Comparison of ENCODE assay signal across 1 cellular context in the genomic region with DNA sequence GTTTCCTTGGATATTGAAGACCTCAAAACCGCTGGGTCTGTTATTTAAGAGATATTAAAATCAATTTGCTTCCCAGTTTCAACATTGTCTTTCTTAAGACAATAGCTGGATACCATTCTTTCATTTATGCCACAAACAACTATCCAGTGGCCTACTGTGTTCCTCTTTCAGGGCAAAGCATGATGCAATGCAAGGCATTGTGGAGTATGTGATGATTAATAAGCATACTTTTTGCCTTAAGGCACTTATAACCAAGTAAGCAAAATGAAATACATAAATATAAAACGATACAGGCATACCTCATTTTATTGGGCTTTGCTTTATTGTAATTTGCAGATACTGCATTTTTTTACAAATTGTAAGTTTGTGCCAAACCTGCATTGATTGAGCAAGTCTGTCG.
TF ChIP-seq lines count a peak whose summit lies in the region.

No MANE protein-coding gene starts in this region.

TF ChIP-seq in A549, 52 proteins besides CTCF, POLR2A, EP300 and RAD21:
- TF ChIP-seq CEBPB (IDR thresholded peaks at IDR 0.05): no peak
- no peak for TF ChIP-seq KDM5A (IDR thresholded peaks at IDR 0.05)
- TF ChIP-seq RCOR1 (IDR thresholded peaks at IDR 0.05; ENCODE audit: low read depth, low read length): no peak
- no peak for TF ChIP-seq JUN (IDR thresholded peaks at IDR 0.05)
- TF ChIP-seq ZFP36 (IDR thresholded peaks at IDR 0.05; ENCODE audit: borderline replicate concordance, partially characterized antibody): no peak
- TF ChIP-seq JUNB (IDR thresholded peaks at IDR 0.05): no peak
- TF ChIP-seq MAFK (IDR thresholded peaks at IDR 0.05; ENCODE audit: partially characterized antibody): peak; percentile 69
- TF ChIP-seq, protein P1, sequence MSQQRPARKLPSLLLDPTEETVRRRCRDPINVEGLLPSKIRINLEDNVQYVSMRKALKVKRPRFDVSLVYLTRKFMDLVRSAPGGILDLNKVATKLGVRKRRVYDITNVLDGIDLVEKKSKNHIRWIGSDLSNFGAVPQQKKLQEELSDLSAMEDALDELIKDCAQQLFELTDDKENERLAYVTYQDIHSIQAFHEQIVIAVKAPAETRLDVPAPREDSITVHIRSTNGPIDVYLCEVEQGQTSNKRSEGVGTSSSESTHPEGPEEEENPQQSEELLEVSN (IDR thresholded peaks at IDR 0.05; ENCODE audit: borderline replicate concordance, low read depth): no peak
- TF ChIP-seq BHLHE40 (IDR thresholded peaks at IDR 0.05; ENCODE audit: low read depth, low read length): no peak
